In the genomic region with DNA sequence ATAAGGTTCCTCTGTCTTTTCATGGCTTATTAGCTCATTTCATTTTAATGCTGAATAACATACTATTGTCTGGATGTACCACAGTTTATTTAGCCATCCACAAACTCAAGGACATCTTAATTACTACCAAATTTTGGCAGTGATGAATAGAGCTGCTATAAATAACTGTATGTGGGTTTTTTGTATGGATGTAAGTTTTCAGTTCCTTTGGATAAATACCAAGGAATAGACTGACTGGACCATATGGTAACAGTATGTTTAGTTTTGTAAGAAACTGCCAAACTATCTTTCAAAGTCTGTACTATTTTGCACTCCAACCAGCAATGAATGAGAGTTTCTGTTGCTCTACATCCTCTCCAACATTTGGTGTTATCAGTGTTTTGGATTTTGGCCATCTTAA, we compare ENCODE assay signal across 17 cellular contexts. TPM values are rescaled to one million over a fixed set of nuclear protein-coding genes. Genes with fewer than 3 reads are reported as not detected.
DNase-seq lines count a peak whose midpoint lies in the region; TF ChIP-seq lines count a peak whose summit lies in the region.
"Had no signal": no experiment of that assay in that cellular context is flagged by ENCODE, and none has a peak within 500 bp of the region (broad histone marks: within the 10 kb centered on the region; RNA-seq: fewer than 3 reads in every experiment).

No MANE protein-coding gene starts in this region.

- no peaks in the 10 kb centered on the region for H3K36me3 ChIP-seq in fibroblast of lung (ENCODE audit: control insufficient read depth, insufficient read depth, low read length)

- H3K4me1 ChIP-seq in fibroblast of lung (ENCODE audit: control insufficient read depth, extremely low read depth, insufficient read depth, low read length) = no peaks in the 10 kb centered on the region
- H3K4me1 ChIP-seq: BLaER1 had no signal

- no peak overlapping the region for H3K9ac ChIP-seq in fibroblast of lung (ENCODE audit: insufficient read depth, low read length)
- H3K9ac ChIP-seq: BLaER1 had no signal

- CTCF ChIA-PET in RWPE1 (lab: Yijun Ruan, JAX) = no interaction called here

- no peak overlapping the region for H3K4me2 ChIP-seq in fibroblast of lung (ENCODE audit: extremely low read depth, insufficient read depth, low read length)
- H3K4me2 ChIP-seq: BLaER1 had no signal

- no peak overlapping the region for H2AFZ ChIP-seq in fibroblast of lung (ENCODE audit: low read length)

- DNase-seq in GM04504 (ENCODE audit: low read depth) = peak; percentile 32
- DNase-seq in NCI-H446 (lab: John Stamatoyannopoulos, UW) = peak; percentile 10 to 61
- DNase-seq in fibroblast of lung (ENCODE audit: low read depth in 2 of 2) = peak; percentile 54 to 61
- peak; percentile 2 for DNase-seq in pons (ENCODE audit: low spot score)
- no peak for DNase-seq in SKM-1 (lab: John Stamatoyannopoulos, UW; ENCODE audit: unreplicated experiment)
- DNase-seq in stimulated activated CD4-positive, alpha-beta T cell treated with anti-CD3 and anti-CD28 coated beads, Interleukin-2, amount 100 ng/mL, for 48 hours = no peak
- DNase-seq in putamen (ENCODE audit: low spot score) = no peak
- DNase-seq in RWPE1 (ENCODE audit: low spot score) = no peak
- DNase-seq: ACHN; CD8-positive, alpha-beta T cell; NCI-H1436; NCI-H2029; NCI-H2171; NCI-H748 treated with DMSO at 0.1 percent for 48 hours; PC-3; T-cell had no signal

- H3K9me3 ChIP-seq in fibroblast of lung (ENCODE audit: control insufficient read depth, insufficient read depth, low read depth, low read length) = no peaks in the 10 kb centered on the region

- H3K79me2 ChIP-seq in fibroblast of lung (ENCODE audit: control insufficient read depth, insufficient read depth, low read length) = no peaks in the 10 kb centered on the region

- POLR2A ChIA-PET in RWPE1 (lab: Yijun Ruan, JAX; ENCODE audit: low non-redundant PET) = no interaction called here

- no peaks in the 10 kb centered on the region for H3K27me3 ChIP-seq in fibroblast of lung (ENCODE audit: control insufficient read depth, insufficient read depth, low read length)
- H3K27me3 ChIP-seq: BLaER1 had no signal

- TF ChIP-seq CTCF in fibroblast of lung (conservative IDR thresholded peaks at IDR 0.05 in 1 of 2, IDR thresholded peaks at IDR 0.05 in 1 of 2; ENCODE audit: low read depth in 1 of 2, low read length in 2 of 2) (no peak), RWPE1 (conservative IDR thresholded peaks at IDR 0.05; ENCODE audit: low read depth) (no peak)

- no peak overlapping the region for H3K4me3 ChIP-seq in fibroblast of lung (replicated peaks in 1 of 4; ENCODE audit: control extremely low read depth in 1 of 4, insufficient read depth in 1 of 4, low read depth in 3 of 4, low read length in 4 of 4)
- H3K4me3 ChIP-seq: BLaER1 had no signal

- H3K27ac ChIP-seq in fibroblast of lung (ENCODE audit: insufficient read depth, low read length) = no peak overlapping the region
- no peak overlapping the region for H3K27ac ChIP-seq in RWPE1
- H3K27ac ChIP-seq: BLaER1 had no signal

- no peaks in the 10 kb centered on the region for H4K20me1 ChIP-seq in fibroblast of lung (ENCODE audit: control insufficient read depth, extremely low read depth, insufficient read depth, low read length)
- H4K20me1 ChIP-seq: BLaER1 had no signal

RNA-seq across cellular contexts. Expression of a gene that starts 38.7 kb away (rescaled TPM):
- 44.9 and 60.6 TPM in 2 replicates for total RNA-seq in fibroblast of lung
- 24.1 and 44.3 TPM in 2 replicates for polyA plus RNA-seq in fibroblast of lung
- polyA plus RNA-seq in fibroblast of lung (2012) = 18.7 and 31.6 TPM in 2 replicates
- 18.4 and 33.0 TPM in 2 replicates for polyA minus RNA-seq in fibroblast of lung (ENCODE audit: low replicate concordance)

Comparison
In these comparisons a context has a peak if more than half of its experiments do, and no peak if none do; other contexts are left out.
1. DNase-seq: peak in GM04504 (single experiment), NCI-H446 (2 of 2), fibroblast of lung (2 of 2) and pons (single experiment); none in SKM-1 (single experiment), stimulated activated CD4-positive, alpha-beta T cell treated with anti-CD3 and anti-CD28 coated beads, Interleukin-2, amount 100 ng/mL, for 48 hours (0 of 2), putamen (single experiment) and RWPE1 (single experiment).